Comparison of ENCODE assay signal across 22 cellular contexts in the genomic region with DNA sequence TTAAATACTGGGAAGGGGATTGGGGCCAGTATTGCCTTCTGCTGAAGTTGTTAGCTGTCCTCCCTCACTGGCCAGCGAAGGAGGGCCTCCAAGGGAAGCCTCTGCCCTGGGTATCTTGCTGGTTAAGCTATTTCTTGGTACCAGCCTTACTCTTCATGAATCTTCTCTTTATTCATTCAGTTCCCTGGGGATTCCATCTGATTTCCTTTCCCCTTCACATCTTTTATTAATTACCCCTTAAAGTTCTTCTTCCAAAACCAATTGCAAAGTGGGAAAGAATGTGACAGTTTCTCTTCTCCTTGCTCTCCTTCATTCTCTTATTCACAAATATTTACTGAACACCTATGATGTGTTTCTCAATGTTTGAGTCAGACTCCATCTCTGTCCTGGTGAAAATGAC.
"Had no signal": no experiment of that assay in that cellular context is flagged by ENCODE, and none has a peak within 500 bp of the region (broad histone marks: within the 10 kb centered on the region; RNA-seq: fewer than 3 reads in every experiment).

No MANE protein-coding gene starts in this region.

- DNase-seq: activated CD4-positive, alpha-beta memory T cell treated with anti-CD3 and anti-CD28 coated beads, Interleukin-2, amount 10 ng/mL, durations not matched to agents 7 days and 5 days; activated CD4-positive, alpha-beta T cell treated with anti-CD3 and anti-CD28 coated beads for 36 hours; activated CD4-positive, alpha-beta T cell treated with anti-CD3 and anti-CD28 coated beads, Interleukin-2, amount 10 ng/mL, durations not matched to agents 24 days and 14 days; activated CD4-positive, alpha-beta T cell treated with anti-CD3 and anti-CD28 coated beads, Interleukin-2, amount 50 U/mL, for 4 hours; activated CD4-positive, CD25-positive, alpha-beta regulatory T cell; activated CD4-positive, CD25-positive, alpha-beta regulatory T cell treated with anti-CD3 and anti-CD28 coated beads, Interleukin-2, amount 50 U/mL, for 72 hours; activated CD8-positive, alpha-beta memory T cell treated with anti-CD3 and anti-CD28 coated beads, Interleukin-2, amount 50 U/mL, for 48 hours; activated gamma-delta T cell; activated naive CD4-positive, alpha-beta T cell treated with anti-CD3 and anti-CD28 coated beads, Interleukin-2, amount 50 U/mL, for 16 hours; activated naive CD4-positive, alpha-beta T cell treated with Interleukin-2 at 50 U/mL for 16 hours; activated T-cell treated with anti-CD3 and anti-CD28 coated beads for 4 hours; activated T-cell treated with anti-CD3 and anti-CD28 coated beads, Interleukin-2, amount 50 U/mL, for 24 hours; activated T-cell treated with anti-CD3 and anti-CD28 coated beads, Interleukin-2, amount 50 U/mL, for 72 hours; amniotic stem cell; anterior cingulate cortex; brain microvascular endothelial cell; dorsolateral prefrontal cortex; effector memory CD4-positive, alpha-beta T cell; endodermal cell; head of caudate nucleus; T-helper 2 cell had no signal

- H3K36me3 ChIP-seq: brain microvascular endothelial cell had no signal

- H3K27ac ChIP-seq: brain microvascular endothelial cell, coronary artery, dorsolateral prefrontal cortex had no signal

- H3K4me3 ChIP-seq: coronary artery, dorsolateral prefrontal cortex had no signal
